ENCODE assay signal across 9 cellular contexts in genomic region chr16:63461248-63461841, GRCh38.
DNase-seq lines count a peak whose midpoint lies in the region; ATAC-seq and TF ChIP-seq lines count a peak whose summit lies in the region.
"Had no signal": no experiment of that assay in that cellular context is flagged by ENCODE, and none has a peak within 500 bp of the region (broad histone marks: within the 10 kb centered on the region; RNA-seq: fewer than 3 reads in every experiment).

No MANE protein-coding gene starts in this region.

- H3K4me3 Mint-ChIP-seq in activated CD8-positive, alpha-beta T cell treated with anti-CD3 and anti-CD28 coated beads for 36 hours, result no peak overlapping the region
- no peak overlapping the region for H3K4me3 Mint-ChIP-seq in effector memory CD8-positive, alpha-beta T cell
- H3K4me3 Mint-ChIP-seq: activated naive CD8-positive, alpha-beta T cell treated with anti-CD3 and anti-CD28 coated beads, Interleukin-2, amount 10 ng/mL, durations not matched to agents 7 days and 5 days had no signal

- POLR2A ChIA-PET in activated CD8-positive, alpha-beta T cell treated with anti-CD3 and anti-CD28 coated beads for 36 hours (lab: Charles Lee), result no interaction called here

- no peak for TF ChIP-seq EP300 in Ishikawa (IDR thresholded peaks at IDR 0.05; ENCODE audit: borderline replicate concordance)

- H3K4me1 ChIP-seq in thoracic aorta (ENCODE audit: control insufficient read depth in 1 of 2, low read depth in 2 of 2), result no peaks in the 10 kb centered on the region

- no peaks in the 10 kb centered on the region for H3K27me3 Mint-ChIP-seq in activated CD8-positive, alpha-beta T cell treated with anti-CD3 and anti-CD28 coated beads for 36 hours
- no peaks in the 10 kb centered on the region for H3K27me3 Mint-ChIP-seq in effector memory CD8-positive, alpha-beta T cell
- H3K27me3 Mint-ChIP-seq: activated naive CD8-positive, alpha-beta T cell treated with anti-CD3 and anti-CD28 coated beads, Interleukin-2, amount 10 ng/mL, durations not matched to agents 7 days and 5 days had no signal

- H3K36me3 ChIP-seq in thoracic aorta, result no peaks in the 10 kb centered on the region

- H3K27ac ChIP-seq in thoracic aorta, result no peak overlapping the region

- CTCF ChIA-PET in activated CD8-positive, alpha-beta T cell treated with anti-CD3 and anti-CD28 coated beads for 36 hours (lab: Charles Lee), result no interaction called here

- H3K9me3 Mint-ChIP-seq in activated CD8-positive, alpha-beta T cell treated with anti-CD3 and anti-CD28 coated beads for 36 hours, result peaks cover 10% of the 10 kb centered on the region
- H3K9me3 Mint-ChIP-seq in effector memory CD8-positive, alpha-beta T cell, result peaks cover 19 to 25% of the 10 kb centered on the region in 2 donors

- ATAC-seq in SK-N-SH treated with all-trans-retinoic acid at 6 μM for 48 hours, result peak; percentile 82
- ATAC-seq in thoracic aorta (ENCODE audit: insufficient number of reproducible peaks, low FRiP score, low read depth), result no peak
- no peak for ATAC-seq in activated CD8-positive, alpha-beta T cell treated with anti-CD3 and anti-CD28 coated beads for 36 hours
- no peak for ATAC-seq in sciatic nerve
- ATAC-seq in effector memory CD8-positive, alpha-beta T cell (replicated peaks), result no peak

- TF ChIP-seq CTCF in thoracic aorta (IDR thresholded peaks at IDR 0.05), result peak; percentile 35
- no peak for TF ChIP-seq CTCF in activated CD8-positive, alpha-beta T cell treated with anti-CD3 and anti-CD28 coated beads for 36 hours (IDR thresholded peaks at IDR 0.05)

- no peaks in the 10 kb centered on the region for H3K9me3 ChIP-seq in thoracic aorta

- H3K4me1 Mint-ChIP-seq in activated CD8-positive, alpha-beta T cell treated with anti-CD3 and anti-CD28 coated beads for 36 hours (ENCODE audit: low read depth), result no peaks in the 10 kb centered on the region
- no peaks in the 10 kb centered on the region for H3K4me1 Mint-ChIP-seq in effector memory CD8-positive, alpha-beta T cell (ENCODE audit: low read depth in 2 of 2)
- H3K4me1 Mint-ChIP-seq: activated naive CD8-positive, alpha-beta T cell treated with anti-CD3 and anti-CD28 coated beads, Interleukin-2, amount 10 ng/mL, durations not matched to agents 7 days and 5 days had no signal

- no peak overlapping the region for H3K27ac Mint-ChIP-seq in activated CD8-positive, alpha-beta T cell treated with anti-CD3 and anti-CD28 coated beads for 36 hours
- H3K27ac Mint-ChIP-seq in effector memory CD8-positive, alpha-beta T cell, result no peak overlapping the region
- H3K27ac Mint-ChIP-seq: activated naive CD8-positive, alpha-beta T cell treated with anti-CD3 and anti-CD28 coated beads, Interleukin-2, amount 10 ng/mL, durations not matched to agents 7 days and 5 days had no signal

- intact Hi-C loops in head of caudate nucleus (cut with DNase I), result no loop called here
- intact Hi-C loops in activated CD8-positive, alpha-beta T cell treated with anti-CD3 and anti-CD28 coated beads for 36 hours (cut with micrococcal nuclease), result no loop called here
- intact Hi-C loops in sciatic nerve (cut with DNase I), result no loop called here

- DNase-seq in AG08395 (ENCODE audit: low spot score) (peak; percentile 21), head of caudate nucleus (peak in 30 of 42 donors; percentile 1 to 70 (median 38)), thoracic aorta (ENCODE audit: low spot score) (no peak), sciatic nerve (ENCODE audit: low spot score) (no peak)
- DNase-seq in activated CD8-positive, alpha-beta T cell treated with anti-CD3 and anti-CD28 coated beads for 36 hours, result no peak
- no peak for DNase-seq in effector memory CD8-positive, alpha-beta T cell
- DNase-seq: activated naive CD8-positive, alpha-beta T cell treated with anti-CD3 and anti-CD28 coated beads, Interleukin-2, amount 10 ng/mL, durations not matched to agents 7 days and 5 days had no signal

- H3K27me3 ChIP-seq in thoracic aorta (replicated peaks; ENCODE audit: insufficient read depth), result no peaks in the 10 kb centered on the region

- H3K4me3 ChIP-seq in thoracic aorta, result no peak overlapping the region

- H3K36me3 Mint-ChIP-seq in activated CD8-positive, alpha-beta T cell treated with anti-CD3 and anti-CD28 coated beads for 36 hours (ENCODE audit: low read depth), result no peaks in the 10 kb centered on the region
- no peaks in the 10 kb centered on the region for H3K36me3 Mint-ChIP-seq in effector memory CD8-positive, alpha-beta T cell (ENCODE audit: insufficient read depth)
- H3K36me3 Mint-ChIP-seq: activated naive CD8-positive, alpha-beta T cell treated with anti-CD3 and anti-CD28 coated beads, Interleukin-2, amount 10 ng/mL, durations not matched to agents 7 days and 5 days had no signal

- peak; percentile 52 for TF ChIP-seq RAD21 in Ishikawa (IDR thresholded peaks at IDR 0.05; ENCODE audit: low read depth)

TF ChIP-seq in Ishikawa, 13 proteins besides CTCF, POLR2A, EP300 and RAD21:
- TF ChIP-seq REST (IDR thresholded peaks at IDR 0.05; ENCODE audit: low read depth) (no peak), TAF1 (IDR thresholded peaks at IDR 0.05; ENCODE audit: low read depth) (no peak), NFIC (IDR thresholded peaks at IDR 0.05) (no peak), EGR1 (IDR thresholded peaks at IDR 0.05) (no peak), CEBPB (IDR thresholded peaks at IDR 0.05) (no peak), MAX (IDR thresholded peaks at IDR 0.05) (no peak), YY1 (IDR thresholded peaks at IDR 0.05; ENCODE audit: low read depth) (no peak)
TF ChIP-seq in Ishikawa: peak in this region for 0.

TF ChIP-seq in SK-N-SH treated with all-trans-retinoic acid at 6 μM for 48 hours, 23 proteins besides CTCF, POLR2A, EP300 and RAD21:
- TF ChIP-seq ZNF70 (CRISPR knock-in tag; IDR thresholded peaks at IDR 0.05) (no peak), SNAI2 (CRISPR knock-in tag; IDR thresholded peaks at IDR 0.05) (no peak), ESRRG (CRISPR knock-in tag; IDR thresholded peaks at IDR 0.05) (no peak), ARNTL (CRISPR knock-in tag; IDR thresholded peaks at IDR 0.05; ENCODE audit: borderline replicate concordance, low read depth) (no peak), GLIS3 (CRISPR knock-in tag; IDR thresholded peaks at IDR 0.05) (no peak), ZFP3 (CRISPR knock-in tag; IDR thresholded peaks at IDR 0.05) (no peak), ZC3H10 (CRISPR knock-in tag; IDR thresholded peaks at IDR 0.05) (no peak), TOX (CRISPR knock-in tag; IDR thresholded peaks at IDR 0.05; ENCODE audit: borderline replicate concordance) (no peak), ZFP30 (CRISPR knock-in tag; IDR thresholded peaks at IDR 0.05) (no peak), PATZ1 (CRISPR knock-in tag; IDR thresholded peaks at IDR 0.05; ENCODE audit: borderline replicate concordance) (no peak)
TF ChIP-seq in SK-N-SH treated with all-trans-retinoic acid at 6 μM for 48 hours: peak in this region for 0.

Comparison
In these comparisons a context has a peak if more than half of its experiments do, and no peak if none do; other contexts are left out.
1. DNase-seq: peak in AG08395 (single experiment) and head of caudate nucleus (30 of 42); none in thoracic aorta (single experiment), activated CD8-positive, alpha-beta T cell treated with anti-CD3 and anti-CD28 coated beads for 36 hours (single experiment), sciatic nerve (single experiment) and effector memory CD8-positive, alpha-beta T cell (0 of 3).